In genomic region chr6:139525415-139525814, GRCh38 we compare ENCODE assay signal across 18 cellular contexts.
"Had no signal": no experiment of that assay in that cellular context is flagged by ENCODE, and none has a peak within 500 bp of the region (broad histone marks: within the 10 kb centered on the region; RNA-seq: fewer than 3 reads in every experiment).

No MANE protein-coding gene starts in this region.

- DNase-seq: activated CD4-positive, alpha-beta T cell treated with anti-CD3 and anti-CD28 coated beads, Interleukin-2, amount 50 U/mL, for 1 hour; activated CD4-positive, CD25-positive, alpha-beta regulatory T cell treated with anti-CD3 and anti-CD28 coated beads, Interleukin-2, amount 50 U/mL, for 72 hours; activated CD8-positive, alpha-beta T cell treated with anti-CD3 and anti-CD28 coated beads, Interleukin-2, amount 10 ng/mL, durations not matched to agents 7 days and 5 days; adrenal gland; colonic mucosa; gastrocnemius medialis; head of caudate nucleus; hypothalamus; islet precursor cell; left cardiac atrium; pancreas; psoas muscle; right cardiac atrium; stimulated activated CD4-positive, alpha-beta T cell treated with anti-CD3 and anti-CD28 coated beads, Interleukin-12 subunit alpha, Interleukin-12 subunit beta, amount 100 ng/mL, for 4 hours; stimulated activated CD4-positive, alpha-beta T cell treated with anti-CD3 and anti-CD28 coated beads, Interleukin-4, amount 100 ng/mL, for 4 hours; substantia nigra; T-cell; tibial artery had no signal

- FAIRE-seq: pancreas had no signal
